Comparison of ENCODE assay signal across 1 cellular context in the genomic region with DNA sequence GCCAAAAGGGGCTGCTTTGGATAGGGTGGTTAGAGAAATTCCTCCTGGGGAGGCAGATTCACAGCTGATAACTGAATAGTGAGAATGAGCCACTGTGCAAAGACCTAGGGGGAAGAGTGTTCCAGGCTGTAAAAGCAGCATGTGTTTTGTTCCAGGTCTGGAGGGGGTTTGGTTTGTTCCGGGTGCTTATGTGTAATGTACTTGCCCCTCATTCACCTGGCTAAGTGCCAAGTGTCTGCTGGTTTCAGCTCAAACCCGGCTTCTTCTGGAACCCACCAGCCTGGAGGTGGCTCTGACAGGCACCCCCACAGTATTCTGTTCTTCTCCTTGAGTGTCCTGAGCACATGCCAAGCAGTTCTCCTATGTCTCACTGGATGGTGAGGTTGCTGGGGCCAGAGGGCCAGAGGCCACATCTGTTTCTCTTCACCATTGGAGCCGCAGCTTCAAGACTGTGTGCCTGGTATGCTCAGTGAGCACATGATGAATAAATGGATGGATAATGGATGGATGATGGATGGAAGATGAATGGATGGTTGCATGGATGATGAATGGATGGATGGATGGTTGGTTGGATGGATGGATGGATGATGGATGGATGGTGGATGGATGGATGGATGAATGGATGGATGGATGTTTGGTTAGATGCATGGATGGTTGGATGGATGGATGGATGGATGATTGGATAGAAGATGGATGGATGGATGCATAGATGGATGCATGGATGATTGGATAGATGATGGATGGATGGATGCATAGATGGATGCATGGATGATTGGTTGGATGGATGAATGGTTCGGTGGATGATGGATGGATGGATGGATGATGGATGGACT.
TF ChIP-seq lines count a peak whose summit lies in the region.

No MANE protein-coding gene starts in this region.

TF ChIP-seq in K562, 482 proteins besides CTCF, POLR2A, EP300 and RAD21 (continued from another document):
- TF ChIP-seq, protein P1, sequence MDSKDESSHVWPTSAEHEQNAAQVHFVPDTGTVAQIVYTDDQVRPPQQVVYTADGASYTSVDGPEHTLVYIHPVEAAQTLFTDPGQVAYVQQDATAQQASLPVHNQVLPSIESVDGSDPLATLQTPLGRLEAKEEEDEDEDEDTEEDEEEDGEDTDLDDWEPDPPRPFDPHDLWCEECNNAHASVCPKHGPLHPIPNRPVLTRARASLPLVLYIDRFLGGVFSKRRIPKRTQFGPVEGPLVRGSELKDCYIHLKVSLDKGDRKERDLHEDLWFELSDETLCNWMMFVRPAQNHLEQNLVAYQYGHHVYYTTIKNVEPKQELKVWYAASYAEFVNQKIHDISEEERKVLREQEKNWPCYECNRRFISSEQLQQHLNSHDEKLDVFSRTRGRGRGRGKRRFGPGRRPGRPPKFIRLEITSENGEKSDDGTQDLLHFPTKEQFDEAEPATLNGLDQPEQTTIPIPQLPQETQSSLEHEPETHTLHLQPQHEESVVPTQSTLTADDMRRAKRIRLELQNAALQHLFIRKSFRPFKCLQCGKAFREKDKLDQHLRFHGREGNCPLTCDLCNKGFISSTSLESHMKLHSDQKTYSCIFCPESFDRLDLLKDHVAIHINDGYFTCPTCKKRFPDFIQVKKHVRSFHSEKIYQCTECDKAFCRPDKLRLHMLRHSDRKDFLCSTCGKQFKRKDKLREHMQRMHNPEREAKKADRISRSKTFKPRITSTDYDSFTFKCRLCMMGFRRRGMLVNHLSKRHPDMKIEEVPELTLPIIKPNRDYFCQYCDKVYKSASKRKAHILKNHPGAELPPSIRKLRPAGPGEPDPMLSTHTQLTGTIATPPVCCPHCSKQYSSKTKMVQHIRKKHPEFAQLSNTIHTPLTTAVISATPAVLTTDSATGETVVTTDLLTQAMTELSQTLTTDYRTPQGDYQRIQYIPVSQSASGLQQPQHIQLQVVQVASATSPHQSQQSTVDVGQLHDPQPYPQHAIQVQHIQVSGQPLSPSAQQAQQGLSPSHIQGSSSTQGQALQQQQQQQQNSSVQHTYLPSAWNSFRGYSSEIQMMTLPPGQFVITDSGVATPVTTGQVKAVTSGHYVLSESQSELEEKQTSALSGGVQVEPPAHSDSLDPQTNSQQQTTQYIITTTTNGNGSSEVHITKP (IDR thresholded peaks at IDR 0.05; ENCODE audit: partially characterized antibody) = peak; percentile 29
- 0 out of 4 replicates have a peak, but pooled peaks of 1 of the 2 experiments have one; percentile 13 for TF ChIP-seq KDM1A (IDR thresholded peaks at IDR 0.05)
- TF ChIP-seq XRCC5 (IDR thresholded peaks at IDR 0.05; ENCODE audit: low read depth, low read length) = no peak
- TF ChIP-seq ZNF79 (CRISPR knock-in tag; IDR thresholded peaks at IDR 0.05; ENCODE audit: low read depth) = no peak
- peak; percentile 58 for TF ChIP-seq NFIC (IDR thresholded peaks at IDR 0.05)
- TF ChIP-seq NCOR1 (IDR thresholded peaks at IDR 0.05) = no peak
- TF ChIP-seq L3MBTL2 (IDR thresholded peaks at IDR 0.05) = no peak
- TF ChIP-seq NFIX (CRISPR knock-in tag; IDR thresholded peaks at IDR 0.05; ENCODE audit: low read depth) = 0 out of 2 replicates have a peak, but pooled peaks have one; percentile 14
- TF ChIP-seq EHMT2 (IDR thresholded peaks at IDR 0.05) = 0 out of 2 replicates have a peak, but pooled peaks have one; percentile 27
- TF ChIP-seq TCF7L2 (IDR thresholded peaks at IDR 0.05; ENCODE audit: low read depth, low read length) = no peak
TF ChIP-seq in K562: peak in this region for 6.
